ENCODE assay signal across 1 cellular context in the genomic region with DNA sequence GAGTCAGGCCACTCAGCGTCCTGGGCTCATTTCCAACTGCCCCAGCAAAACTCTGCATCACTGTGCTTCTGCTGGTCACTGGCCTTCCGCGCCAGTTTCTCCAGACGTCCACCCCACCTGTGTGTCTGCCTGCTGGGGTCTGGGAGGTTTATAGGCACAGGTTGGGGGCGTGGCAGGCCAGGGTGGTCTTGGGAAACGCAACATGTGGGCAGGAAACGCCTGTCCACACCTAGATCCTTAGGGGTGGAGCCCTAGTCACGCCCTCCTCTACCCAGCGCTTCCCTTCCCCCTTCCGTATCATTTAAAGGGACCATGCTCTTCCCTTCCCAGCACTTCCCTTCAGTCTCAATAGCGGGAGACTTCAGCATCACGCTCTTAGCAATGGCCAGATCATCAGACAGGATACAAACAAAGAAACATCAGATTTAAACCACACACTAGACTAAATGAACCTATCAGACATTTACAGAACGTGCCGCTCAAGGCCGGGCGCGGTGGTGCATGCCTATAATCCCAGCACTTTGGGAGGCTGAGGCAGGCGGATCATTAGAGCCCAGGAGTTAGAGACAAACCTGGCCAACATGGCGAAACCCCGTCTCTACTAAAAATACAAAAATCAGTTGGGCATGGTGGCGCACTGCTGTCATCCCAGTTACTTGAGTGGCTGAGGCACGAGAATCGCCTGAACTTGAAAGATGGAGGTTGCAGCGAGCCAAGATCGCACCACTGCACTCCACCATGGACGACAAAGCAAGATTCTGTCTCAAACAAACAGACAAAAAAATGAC.
A peak's percentile ranks its signal among the peaks of the same experiment; 100 is the strongest.
TF ChIP-seq lines count a peak whose summit lies in the region.

No MANE protein-coding gene starts in this region.

TF ChIP-seq in K562, 482 proteins besides CTCF, POLR2A, EP300 and RAD21 (continued from another document and continues in another):
- TF ChIP-seq MEF2D (tag; conservative IDR thresholded peaks at IDR 0.05; ENCODE audit: low read depth) (no peak), MAFG (tag; conservative IDR thresholded peaks at IDR 0.05) (no peak), WHSC1 (IDR thresholded peaks at IDR 0.05; ENCODE audit: low read length) (no peak), NFE2L1 (tag; IDR thresholded peaks at IDR 0.05; ENCODE audit: borderline replicate concordance, low read depth) (no peak), ZMIZ1 (IDR thresholded peaks at IDR 0.05; ENCODE audit: low read depth in 2 of 2, low read length in 2 of 2) (peak in 1 of 2 experiments; percentile 78; a peak in 2 of 4 replicates), FOSL1 (tag; conservative IDR thresholded peaks at IDR 0.05) (peak; percentile 30; the same call in 1 of the 2 replicates), IRF2 (CRISPR knock-in tag; IDR thresholded peaks at IDR 0.05) (no peak), ZNF175 (CRISPR knock-in tag; IDR thresholded peaks at IDR 0.05; ENCODE audit: low read depth) (no peak), ZNF507 (tag; conservative IDR thresholded peaks at IDR 0.05) (no peak), THRB (CRISPR knock-in tag; conservative IDR thresholded peaks at IDR 0.05) (0 out of 2 replicates have a peak, but pooled peaks have one; percentile 8), NCOA6 (IDR thresholded peaks at IDR 0.05) (no peak), CBX8 (IDR thresholded peaks at IDR 0.05; ENCODE audit: borderline replicate concordance, extremely low read depth, low read depth, low read length, poor library complexity, severe bottlenecking) (no peak), NR4A1 (CRISPR knock-in tag; IDR thresholded peaks at IDR 0.05) (no peak), NR4A1 (tag; IDR thresholded peaks at IDR 0.05) (no peak), DPF2 (IDR thresholded peaks at IDR 0.05) (peak; percentile 66), THRAP3 (IDR thresholded peaks at IDR 0.05; ENCODE audit: borderline replicate concordance) (no peak), USF1 (CRISPR knock-in tag; IDR thresholded peaks at IDR 0.05) (peak; percentile 41; the same call in 1 of the 2 replicates), E2F1 (CRISPR knock-in tag; IDR thresholded peaks at IDR 0.05) (no peak), ZNF184 (CRISPR knock-in tag; IDR thresholded peaks at IDR 0.05) (no peak), NKRF (IDR thresholded peaks at IDR 0.05; ENCODE audit: borderline replicate concordance) (peak; percentile 78; the same call in 1 of the 2 replicates), FOXA3 (CRISPR knock-in tag; conservative IDR thresholded peaks at IDR 0.05 in 1 of 2, IDR thresholded peaks at IDR 0.05 in 1 of 2) (no peak), ZNF551 (CRISPR knock-in tag; IDR thresholded peaks at IDR 0.05) (no peak), ZNF395 (CRISPR knock-in tag; IDR thresholded peaks at IDR 0.05) (no peak), ZNF79 (CRISPR knock-in tag; IDR thresholded peaks at IDR 0.05; ENCODE audit: low read depth) (no peak), TEAD4 (IDR thresholded peaks at IDR 0.05; ENCODE audit: low read length) (no peak; the same call in 1 of the 2 replicates), TEAD4 (CRISPR knock-in tag; IDR thresholded peaks at IDR 0.05; ENCODE audit: borderline replicate concordance) (no peak), ZNF431 (CRISPR knock-in tag; IDR thresholded peaks at IDR 0.05) (no peak), ZNF780A (CRISPR knock-in tag; IDR thresholded peaks at IDR 0.05) (no peak), CBFA2T3 (IDR thresholded peaks at IDR 0.05) (peak; percentile 40), EGR1 (conservative IDR thresholded peaks at IDR 0.05) (no peak; the same call in 1 of the 2 replicates), RHOXF2B (CRISPR knock-in tag; conservative IDR thresholded peaks at IDR 0.05) (no peak), HIVEP1 (CRISPR knock-in tag; IDR thresholded peaks at IDR 0.05) (no peak), GABPB1 (CRISPR knock-in tag; IDR thresholded peaks at IDR 0.05) (peak; percentile 23; the same call in 1 of the 2 replicates), ZNF766 (CRISPR knock-in tag; conservative IDR thresholded peaks at IDR 0.05) (no peak), FIP1L1 (IDR thresholded peaks at IDR 0.05; ENCODE audit: low read depth, low read length, poor library complexity, severe bottlenecking) (no peak), KHSRP (IDR thresholded peaks at IDR 0.05) (0 out of 2 replicates have a peak, but pooled peaks have one; percentile 19), RBFOX2 (IDR thresholded peaks at IDR 0.05; ENCODE audit: low read depth, low read length) (peak; percentile 93), PHB (CRISPR knock-in tag; IDR thresholded peaks at IDR 0.05) (0 out of 2 replicates have a peak, but pooled peaks have one; percentile 41), PREB (CRISPR knock-in tag; IDR thresholded peaks at IDR 0.05) (peak; percentile 44; the same call in 1 of the 2 replicates), GMEB1 (CRISPR knock-in tag; IDR thresholded peaks at IDR 0.05) (no peak), ARHGAP35 (IDR thresholded peaks at IDR 0.05; ENCODE audit: partially characterized antibody) (no peak)
- TF ChIP-seq, protein P1, sequence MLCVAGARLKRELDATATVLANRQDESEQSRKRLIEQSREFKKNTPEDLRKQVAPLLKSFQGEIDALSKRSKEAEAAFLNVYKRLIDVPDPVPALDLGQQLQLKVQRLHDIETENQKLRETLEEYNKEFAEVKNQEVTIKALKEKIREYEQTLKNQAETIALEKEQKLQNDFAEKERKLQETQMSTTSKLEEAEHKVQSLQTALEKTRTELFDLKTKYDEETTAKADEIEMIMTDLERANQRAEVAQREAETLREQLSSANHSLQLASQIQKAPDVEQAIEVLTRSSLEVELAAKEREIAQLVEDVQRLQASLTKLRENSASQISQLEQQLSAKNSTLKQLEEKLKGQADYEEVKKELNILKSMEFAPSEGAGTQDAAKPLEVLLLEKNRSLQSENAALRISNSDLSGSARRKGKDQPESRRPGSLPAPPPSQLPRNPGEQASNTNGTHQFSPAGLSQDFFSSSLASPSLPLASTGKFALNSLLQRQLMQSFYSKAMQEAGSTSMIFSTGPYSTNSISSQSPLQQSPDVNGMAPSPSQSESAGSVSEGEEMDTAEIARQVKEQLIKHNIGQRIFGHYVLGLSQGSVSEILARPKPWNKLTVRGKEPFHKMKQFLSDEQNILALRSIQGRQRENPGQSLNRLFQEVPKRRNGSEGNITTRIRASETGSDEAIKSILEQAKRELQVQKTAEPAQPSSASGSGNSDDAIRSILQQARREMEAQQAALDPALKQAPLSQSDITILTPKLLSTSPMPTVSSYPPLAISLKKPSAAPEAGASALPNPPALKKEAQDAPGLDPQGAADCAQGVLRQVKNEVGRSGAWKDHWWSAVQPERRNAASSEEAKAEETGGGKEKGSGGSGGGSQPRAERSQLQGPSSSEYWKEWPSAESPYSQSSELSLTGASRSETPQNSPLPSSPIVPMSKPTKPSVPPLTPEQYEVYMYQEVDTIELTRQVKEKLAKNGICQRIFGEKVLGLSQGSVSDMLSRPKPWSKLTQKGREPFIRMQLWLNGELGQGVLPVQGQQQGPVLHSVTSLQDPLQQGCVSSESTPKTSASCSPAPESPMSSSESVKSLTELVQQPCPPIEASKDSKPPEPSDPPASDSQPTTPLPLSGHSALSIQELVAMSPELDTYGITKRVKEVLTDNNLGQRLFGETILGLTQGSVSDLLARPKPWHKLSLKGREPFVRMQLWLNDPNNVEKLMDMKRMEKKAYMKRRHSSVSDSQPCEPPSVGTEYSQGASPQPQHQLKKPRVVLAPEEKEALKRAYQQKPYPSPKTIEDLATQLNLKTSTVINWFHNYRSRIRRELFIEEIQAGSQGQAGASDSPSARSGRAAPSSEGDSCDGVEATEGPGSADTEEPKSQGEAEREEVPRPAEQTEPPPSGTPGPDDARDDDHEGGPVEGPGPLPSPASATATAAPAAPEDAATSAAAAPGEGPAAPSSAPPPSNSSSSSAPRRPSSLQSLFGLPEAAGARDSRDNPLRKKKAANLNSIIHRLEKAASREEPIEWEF (CRISPR knock-in tag; IDR thresholded peaks at IDR 0.05): no peak
